Comparison of ENCODE assay signal across 22 cellular contexts in the genomic region with DNA sequence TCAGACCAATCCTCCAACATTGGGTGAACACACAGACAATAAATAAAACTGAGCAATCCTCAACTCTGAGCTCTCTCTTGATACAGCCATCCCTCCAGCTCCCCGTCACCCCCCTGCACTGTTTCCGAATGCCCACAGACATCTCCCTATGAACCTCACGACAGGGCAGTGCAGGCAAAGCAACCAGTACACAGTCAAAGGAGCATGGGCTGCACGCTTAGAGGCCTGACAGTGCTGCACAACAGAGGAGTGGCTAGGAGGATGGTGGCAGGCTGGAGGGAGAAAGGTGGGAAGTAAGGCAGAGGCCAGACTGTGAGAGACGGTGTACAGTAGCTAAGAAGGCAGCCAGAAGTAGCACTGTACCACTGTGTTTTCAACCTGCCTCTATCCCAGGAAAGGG. TPM values are rescaled to one million over a fixed set of nuclear protein-coding genes. Genes with fewer than 3 reads are reported as not detected.
DNase-seq lines count a peak whose midpoint lies in the region; ATAC-seq and TF ChIP-seq lines count a peak whose summit lies in the region.
"Had no signal": no experiment of that assay in that cellular context is flagged by ENCODE, and none has a peak within 500 bp of the region (broad histone marks: within the 10 kb centered on the region; RNA-seq: fewer than 3 reads in every experiment).

No MANE protein-coding gene starts in this region.

- H3K36me3 Mint-ChIP-seq in activated naive CD4-positive, alpha-beta T cell treated with anti-CD3 and anti-CD28 coated beads, Interleukin-2, amount 50 U/mL, for 24 hours = peaks cover 57% of the 10 kb centered on the region
- peaks cover 75% of the 10 kb centered on the region for H3K36me3 Mint-ChIP-seq in activated CD8-positive, alpha-beta T cell treated with anti-CD3 and anti-CD28 coated beads for 36 hours (ENCODE audit: low read depth)
- peaks cover 20% of the 10 kb centered on the region for H3K36me3 Mint-ChIP-seq in endothelial cell (ENCODE audit: low read depth, unreplicated experiment)
- H3K36me3 Mint-ChIP-seq in stimulated activated effector memory CD8-positive, alpha-beta T cell treated with anti-CD3 and anti-CD28 coated beads, Interleukin-12 subunit alpha, Interleukin-12 subunit beta, amount 100 ng/mL, for 72 hours = peaks cover 72% of the 10 kb centered on the region

- peak overlapping the region; percentile 60 for H3K4me3 Mint-ChIP-seq in activated naive CD4-positive, alpha-beta T cell treated with anti-CD3 and anti-CD28 coated beads, Interleukin-2, amount 50 U/mL, for 24 hours
- no peak overlapping the region for H3K4me3 Mint-ChIP-seq in activated CD8-positive, alpha-beta T cell treated with anti-CD3 and anti-CD28 coated beads for 36 hours
- no peak overlapping the region for H3K4me3 Mint-ChIP-seq in endothelial cell (ENCODE audit: unreplicated experiment)
- peak overlapping the region; percentile 53 for H3K4me3 Mint-ChIP-seq in stimulated activated effector memory CD8-positive, alpha-beta T cell treated with anti-CD3 and anti-CD28 coated beads, Interleukin-12 subunit alpha, Interleukin-12 subunit beta, amount 100 ng/mL, for 72 hours
- H3K4me3 Mint-ChIP-seq: HFFc6 had no signal

- no peak for TF ChIP-seq POLR2A in prostate gland (IDR thresholded peaks at IDR 0.05)

- peak overlapping the region; percentile 92 for H3K27ac Mint-ChIP-seq in activated naive CD4-positive, alpha-beta T cell treated with anti-CD3 and anti-CD28 coated beads, Interleukin-2, amount 50 U/mL, for 24 hours
- peak overlapping the region; percentile 66 for H3K27ac Mint-ChIP-seq in activated CD8-positive, alpha-beta T cell treated with anti-CD3 and anti-CD28 coated beads for 36 hours
- peak overlapping the region; percentile 37 for H3K27ac Mint-ChIP-seq in endothelial cell (ENCODE audit: unreplicated experiment)
- peak overlapping the region; percentile 88 for H3K27ac Mint-ChIP-seq in stimulated activated effector memory CD8-positive, alpha-beta T cell treated with anti-CD3 and anti-CD28 coated beads, Interleukin-12 subunit alpha, Interleukin-12 subunit beta, amount 100 ng/mL, for 72 hours
- H3K27ac Mint-ChIP-seq: HFFc6, type B pancreatic cell had no signal

- no peaks in the 10 kb centered on the region for H3K27me3 Mint-ChIP-seq in activated naive CD4-positive, alpha-beta T cell treated with anti-CD3 and anti-CD28 coated beads, Interleukin-2, amount 50 U/mL, for 24 hours
- H3K27me3 Mint-ChIP-seq in activated CD8-positive, alpha-beta T cell treated with anti-CD3 and anti-CD28 coated beads for 36 hours = no peaks in the 10 kb centered on the region
- H3K27me3 Mint-ChIP-seq in endothelial cell (ENCODE audit: unreplicated experiment) = peaks cover 3% of the 10 kb centered on the region
- H3K27me3 Mint-ChIP-seq: type B pancreatic cell had no signal

- POLR2A ChIA-PET in activated CD8-positive, alpha-beta T cell treated with anti-CD3 and anti-CD28 coated beads for 36 hours (lab: Charles Lee) = interaction anchor here (1.2 to 1.5 kb wide), 2 partner anchors 43 to 125 kb away, joined by 3 to 5 read pairs; no protein-coding TSS in a partner anchor

- CTCF ChIA-PET in activated CD8-positive, alpha-beta T cell treated with anti-CD3 and anti-CD28 coated beads for 36 hours (lab: Charles Lee) = interaction anchor here (0.9 kb wide), 1 partner anchor 9 kb away, joined by 3 read pairs; no protein-coding TSS in a partner anchor

- no peaks in the 10 kb centered on the region for H3K9me3 Mint-ChIP-seq in activated naive CD4-positive, alpha-beta T cell treated with anti-CD3 and anti-CD28 coated beads, Interleukin-2, amount 50 U/mL, for 24 hours
- H3K9me3 Mint-ChIP-seq in activated CD8-positive, alpha-beta T cell treated with anti-CD3 and anti-CD28 coated beads for 36 hours = no peaks in the 10 kb centered on the region
- H3K9me3 Mint-ChIP-seq in endothelial cell (ENCODE audit: unreplicated experiment) = no peaks in the 10 kb centered on the region
- H3K9me3 Mint-ChIP-seq in stimulated activated effector memory CD8-positive, alpha-beta T cell treated with anti-CD3 and anti-CD28 coated beads, Interleukin-12 subunit alpha, Interleukin-12 subunit beta, amount 100 ng/mL, for 72 hours = no peaks in the 10 kb centered on the region
- H3K9me3 Mint-ChIP-seq: HFFc6; T-helper 2 cell treated with Interferon-gamma antibody and Interleukin-4, amounts not matched to agents 5 μg/mL and 100 μg/mL, for 36 hours; type B pancreatic cell had no signal

- H3K9me3 ChIP-seq in prostate gland = no peaks in the 10 kb centered on the region
- H3K9me3 ChIP-seq: Caco-2, SJCRH30, stomach had no signal

- DNase-seq in activated naive CD4-positive, alpha-beta T cell (lab: John Stamatoyannopoulos, UW) = no peak
- DNase-seq in activated CD8-positive, alpha-beta T cell treated with anti-CD3 and anti-CD28 coated beads for 36 hours = no peak
- DNase-seq in endothelial cell (ENCODE audit: low spot score) = no peak
- no peak for DNase-seq in stimulated activated effector memory CD8-positive, alpha-beta T cell treated with anti-CD3 and anti-CD28 coated beads, Interleukin-12 subunit alpha, Interleukin-12 subunit beta, amount 100 ng/mL, for 72 hours (ENCODE audit: low spot score in 2 of 2)
- DNase-seq in prostate gland (ENCODE audit: low spot score) = no peak
- DNase-seq in stimulated activated naive CD4-positive, alpha-beta T cell treated with Interleukin-2 at 50 U/mL for 16 hours (lab: John Stamatoyannopoulos, UW) = no peak
- DNase-seq in cortex of kidney (lab: John Stamatoyannopoulos, UW) = no peak
- DNase-seq: Caco-2; effector CD8-positive, alpha-beta T cell; EL; head of caudate nucleus; HFFc6; NCI-H1694; NCI-H2227 treated with DMSO at 0.1 percent for 48 hours; NCI-H82; OCI-M1; SJCRH30; stomach had no signal

- no peak for ATAC-seq in activated CD8-positive, alpha-beta T cell treated with anti-CD3 and anti-CD28 coated beads for 36 hours
- ATAC-seq in stimulated activated effector memory CD8-positive, alpha-beta T cell treated with anti-CD3 and anti-CD28 coated beads, Interleukin-12 subunit alpha, Interleukin-12 subunit beta, amount 100 ng/mL, for 72 hours = no peak

- H3K27ac ChIP-seq in prostate gland = no peak overlapping the region
- H3K27ac ChIP-seq: cardiac muscle cell, SJCRH30, stomach had no signal

- no peak for TF ChIP-seq CTCF in activated CD8-positive, alpha-beta T cell treated with anti-CD3 and anti-CD28 coated beads for 36 hours (IDR thresholded peaks at IDR 0.05)
- no peak for TF ChIP-seq CTCF in endothelial cell (IDR thresholded peaks at IDR 0.05; ENCODE audit: unreplicated experiment)
- TF ChIP-seq CTCF in prostate gland (IDR thresholded peaks at IDR 0.05) = no peak

- no peaks in the 10 kb centered on the region for H3K36me3 ChIP-seq in prostate gland
- H3K36me3 ChIP-seq: cardiac muscle cell, SJCRH30 had no signal

- H3K27me3 ChIP-seq in prostate gland (replicated peaks; ENCODE audit: insufficient read depth) = no peaks in the 10 kb centered on the region
- H3K27me3 ChIP-seq: cardiac muscle cell, SJCRH30, stomach had no signal

- WGBS in prostate gland = 92% methylated on average over 5 of the region's 5 CpGs

- intact Hi-C loops in activated CD8-positive, alpha-beta T cell treated with anti-CD3 and anti-CD28 coated beads for 36 hours (cut with micrococcal nuclease) = no loop called here
- intact Hi-C loops in prostate gland (cut with DNase I) = no loop called here

- peaks cover 6% of the 10 kb centered on the region for H3K4me1 ChIP-seq in prostate gland (replicated peaks)

- H3K4me1 Mint-ChIP-seq in activated naive CD4-positive, alpha-beta T cell treated with anti-CD3 and anti-CD28 coated beads, Interleukin-2, amount 50 U/mL, for 24 hours = peaks cover 55% of the 10 kb centered on the region
- H3K4me1 Mint-ChIP-seq in activated CD8-positive, alpha-beta T cell treated with anti-CD3 and anti-CD28 coated beads for 36 hours (ENCODE audit: low read depth) = peaks cover 53% of the 10 kb centered on the region
- H3K4me1 Mint-ChIP-seq in endothelial cell (ENCODE audit: unreplicated experiment) = peaks cover 81% of the 10 kb centered on the region
- peaks cover 54% of the 10 kb centered on the region for H3K4me1 Mint-ChIP-seq in stimulated activated effector memory CD8-positive, alpha-beta T cell treated with anti-CD3 and anti-CD28 coated beads, Interleukin-12 subunit alpha, Interleukin-12 subunit beta, amount 100 ng/mL, for 72 hours

- H3K4me3 ChIP-seq in prostate gland = no peak overlapping the region
- H3K4me3 ChIP-seq: cardiac muscle cell, SJCRH30, stomach had no signal

RNA-seq across cellular contexts. Expression of a gene that starts 24.0 kb away (rescaled TPM):
- total RNA-seq in activated CD8-positive, alpha-beta T cell treated with anti-CD3 and anti-CD28 coated beads for 36 hours = 100 to 1,000 TPM; 384 to 386 TPM
- total RNA-seq in endothelial cell (ENCODE audit: unreplicated experiment) = 474 TPM
- total RNA-seq in prostate gland = 100 to 1,000 TPM in 1 of 2 donors, 10 to 100 TPM in 1; 13.7 to 103 TPM

Comparison
In these comparisons a context has a peak if more than half of its experiments do, and no peak if none do; other contexts are left out.
1. H3K27ac Mint-ChIP-seq: peak in every context shown above with its lines; median percentile 92 in activated naive CD4-positive, alpha-beta T cell treated with anti-CD3 and anti-CD28 coated beads, Interleukin-2, amount 50 U/mL, for 24 hours; 88 in stimulated activated effector memory CD8-positive, alpha-beta T cell treated with anti-CD3 and anti-CD28 coated beads, Interleukin-12 subunit alpha, Interleukin-12 subunit beta, amount 100 ng/mL, for 72 hours; 66 in activated CD8-positive, alpha-beta T cell treated with anti-CD3 and anti-CD28 coated beads for 36 hours; 37 in endothelial cell.
2. H3K4me3 Mint-ChIP-seq: peak in activated naive CD4-positive, alpha-beta T cell treated with anti-CD3 and anti-CD28 coated beads, Interleukin-2, amount 50 U/mL, for 24 hours (single experiment) and stimulated activated effector memory CD8-positive, alpha-beta T cell treated with anti-CD3 and anti-CD28 coated beads, Interleukin-12 subunit alpha, Interleukin-12 subunit beta, amount 100 ng/mL, for 72 hours (single experiment); none in activated CD8-positive, alpha-beta T cell treated with anti-CD3 and anti-CD28 coated beads for 36 hours (single experiment) and endothelial cell (single experiment).